Comparison of ENCODE assay signal across 8 cellular contexts in the genomic region with DNA sequence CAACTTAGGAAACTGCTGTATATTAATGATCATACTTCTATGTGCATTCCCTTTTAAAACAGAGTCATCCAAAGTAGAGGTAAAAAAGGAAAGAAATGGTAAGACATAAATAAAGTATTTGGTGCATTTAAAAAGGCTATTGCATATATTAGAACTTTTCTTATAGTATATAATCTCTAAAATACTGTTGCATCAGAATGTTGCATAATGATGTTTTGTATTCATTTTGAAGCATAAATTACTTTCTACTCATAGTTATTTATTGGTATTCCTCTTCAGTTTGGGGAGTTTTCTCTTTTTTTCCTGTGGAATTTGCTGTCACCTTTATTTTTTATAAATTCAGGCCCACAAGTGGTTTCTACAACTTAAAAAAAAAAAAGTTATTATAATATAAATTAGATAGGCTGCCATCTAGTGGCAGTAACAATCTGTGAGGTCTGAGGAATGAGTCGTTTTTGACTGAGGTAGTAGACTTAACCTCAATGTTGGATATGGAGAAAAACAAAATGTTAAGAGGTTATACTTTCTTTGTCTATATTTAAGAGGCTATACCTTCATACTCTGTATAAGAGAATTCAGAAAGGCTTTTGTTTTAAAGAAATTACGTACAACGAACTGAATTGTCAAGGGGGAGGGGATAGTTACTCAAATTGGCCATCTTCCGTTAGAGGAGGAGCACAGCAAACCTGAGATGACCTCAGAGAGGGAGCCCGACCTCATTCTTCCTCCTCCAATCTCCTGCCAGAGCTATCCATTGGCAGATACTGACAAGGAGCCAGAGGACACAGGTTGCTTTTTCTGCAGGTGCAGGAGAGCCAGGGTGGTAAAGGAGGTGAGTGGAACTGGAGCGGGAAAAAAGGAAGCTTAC. TPM values are rescaled to one million over a fixed set of nuclear protein-coding genes. Genes with fewer than 3 reads are reported as not detected.
DNase-seq lines count a peak whose midpoint lies in the region; ATAC-seq and TF ChIP-seq lines count a peak whose summit lies in the region.

No MANE protein-coding gene starts in this region.

- no peaks in the 10 kb centered on the region for H3K79me2 ChIP-seq in SU-DHL-6 (ENCODE audit: insufficient read depth, low read length)

- H3K9ac ChIP-seq in SU-DHL-6 (ENCODE audit: low read length) = peak overlapping the region; percentile 53
- peak overlapping the region; percentile 45 to 60 for H3K9ac ChIP-seq in liver (ENCODE audit: low read depth in 1 of 2, low read length in 2 of 2)

- H3F3A ChIP-seq in SU-DHL-6 (ENCODE audit: insufficient read depth) = peaks cover 14% of the 10 kb centered on the region; the same call in 1 of the 2 replicates

- H2AFZ ChIP-seq in SU-DHL-6 (ENCODE audit: low read depth, low read length, severe bottlenecking) = peak overlapping the region; percentile 93

- no peak for TF ChIP-seq POLR2A in vagina (IDR thresholded peaks at IDR 0.05)

- peak; percentile 17 for TF ChIP-seq CTCF in GM12864 (IDR thresholded peaks at IDR 0.05; ENCODE audit: low read depth, low read length, missing control alignments)
- TF ChIP-seq CTCF in SU-DHL-6 (IDR thresholded peaks at IDR 0.05; ENCODE audit: insufficient read depth, low read length, poor library complexity, severe bottlenecking) = peak; percentile 57
- peak; percentile 57 for TF ChIP-seq CTCF in liver (IDR thresholded peaks at IDR 0.05; ENCODE audit: low read depth, low read length, missing input control)
- peak; percentile 19 to 52 (median 37) for TF ChIP-seq CTCF in vagina (IDR thresholded peaks at IDR 0.05)

- ATAC-seq in GM21390 (IDR thresholded peaks at IDR 0.05; ENCODE audit: unreplicated experiment) = no peak

- H3K27me3 ChIP-seq in SU-DHL-6 (ENCODE audit: low read length) = no peaks in the 10 kb centered on the region
- H3K27me3 ChIP-seq in liver (ENCODE audit: control insufficient read depth in 4 of 4, insufficient read depth in 4 of 4, low read length in 3 of 4) = no peaks in the 10 kb centered on the region
- H3K27me3 ChIP-seq in vagina = no peaks in the 10 kb centered on the region

- H3K36me3 ChIP-seq in SU-DHL-6 (ENCODE audit: low read length) (no peaks in the 10 kb centered on the region), liver (ENCODE audit: control insufficient read depth in 4 of 4, insufficient read depth in 3 of 4, low read depth in 1 of 4, low read length in 3 of 4) (no peaks in the 10 kb centered on the region), vagina (no peaks in the 10 kb centered on the region)

- intact Hi-C loops in vagina (cut with DNase I) = loop anchor here (5.0 kb wide), 1 partner anchor 36 kb away; a partner anchor contains a TSS

- TF ChIP-seq RAD21 in liver (IDR thresholded peaks at IDR 0.05) = peak; percentile 70 to 71

- H3K4me1 ChIP-seq in liver (ENCODE audit: control insufficient read depth in 4 of 4, insufficient read depth in 4 of 4, low read length in 3 of 4) (peaks cover 0 to 6% (median 3%) of the 10 kb centered on the region in 4 donors), vagina (no peaks in the 10 kb centered on the region)

- WGBS in liver = 22% methylated on average over 6 of the region's 6 CpGs

- peak; percentile 37 for DNase-seq in AG20443 (ENCODE audit: low spot score)
- no peak for DNase-seq in GM12864 (ENCODE audit: low read depth)
- DNase-seq in HT-29 (ENCODE audit: low spot score) = peak; percentile 70
- peak; percentile 64 for DNase-seq in dedifferentiated amniotic fluid mesenchymal stem cell (ENCODE audit: extremely low spot score)
- DNase-seq in vagina (ENCODE audit: extremely low spot score in 2 of 2) = no peak

- H3K9me3 ChIP-seq in SU-DHL-6 (ENCODE audit: insufficient read depth, low read length) (no peaks in the 10 kb centered on the region), liver (ENCODE audit: control insufficient read depth in 4 of 4, low read length in 3 of 4) (no peaks in the 10 kb centered on the region), vagina (no peaks in the 10 kb centered on the region)

- no peaks in the 10 kb centered on the region for H3K9me2 ChIP-seq in SU-DHL-6 (replicated peaks; ENCODE audit: insufficient read depth, low read length)

- no peak overlapping the region for H3K4me3 ChIP-seq in GM12864 (ENCODE audit: low read depth, low read length)
- peak overlapping the region; percentile 51 for H3K4me3 ChIP-seq in SU-DHL-6 (ENCODE audit: insufficient read depth, low read length, poor library complexity, severe bottlenecking)
- peak overlapping the region in 2 of 3 donors; percentile 27 to 39 for H3K4me3 ChIP-seq in liver (ENCODE audit: low read depth in 1 of 3, low read length in 3 of 3)
- H3K4me3 ChIP-seq in vagina = no peak overlapping the region

- no peaks in the 10 kb centered on the region for H4K20me1 ChIP-seq in SU-DHL-6 (ENCODE audit: low read depth, low read length)

- peak overlapping the region; percentile 74 for H3K4me2 ChIP-seq in SU-DHL-6 (ENCODE audit: low read depth, low read length, poor library complexity, severe bottlenecking)

- H3K27ac ChIP-seq in SU-DHL-6 (ENCODE audit: low read depth, low read length) (peak overlapping the region; percentile 64), liver (ENCODE audit: low read depth in 1 of 2, low read length in 2 of 2) (peak overlapping the region; percentile 26 to 54), vagina (no peak overlapping the region)

TF ChIP-seq in liver, 16 proteins besides CTCF, POLR2A, EP300 and RAD21:
- TF ChIP-seq, protein P1, sequence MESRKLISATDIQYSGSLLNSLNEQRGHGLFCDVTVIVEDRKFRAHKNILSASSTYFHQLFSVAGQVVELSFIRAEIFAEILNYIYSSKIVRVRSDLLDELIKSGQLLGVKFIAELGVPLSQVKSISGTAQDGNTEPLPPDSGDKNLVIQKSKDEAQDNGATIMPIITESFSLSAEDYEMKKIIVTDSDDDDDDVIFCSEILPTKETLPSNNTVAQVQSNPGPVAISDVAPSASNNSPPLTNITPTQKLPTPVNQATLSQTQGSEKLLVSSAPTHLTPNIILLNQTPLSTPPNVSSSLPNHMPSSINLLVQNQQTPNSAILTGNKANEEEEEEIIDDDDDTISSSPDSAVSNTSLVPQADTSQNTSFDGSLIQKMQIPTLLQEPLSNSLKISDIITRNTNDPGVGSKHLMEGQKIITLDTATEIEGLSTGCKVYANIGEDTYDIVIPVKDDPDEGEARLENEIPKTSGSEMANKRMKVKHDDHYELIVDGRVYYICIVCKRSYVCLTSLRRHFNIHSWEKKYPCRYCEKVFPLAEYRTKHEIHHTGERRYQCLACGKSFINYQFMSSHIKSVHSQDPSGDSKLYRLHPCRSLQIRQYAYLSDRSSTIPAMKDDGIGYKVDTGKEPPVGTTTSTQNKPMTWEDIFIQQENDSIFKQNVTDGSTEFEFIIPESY (IDR thresholded peaks at IDR 0.05) = no peak
- TF ChIP-seq JUND (IDR thresholded peaks at IDR 0.05) = peak in 1 of 2 donors; percentile 14
- TF ChIP-seq RXRA (IDR thresholded peaks at IDR 0.05) = peak; percentile 29 to 77

RNA-seq across cellular contexts. Expression of a gene that starts 23.8 kb away (rescaled TPM):
- total RNA-seq in HT-29 (2014; rRNA removed; shearing (Covaris generic)) = 0.94 and 2.7 TPM in 2 replicates
- 1 to 10 TPM; 3.6 to 8.4 TPM for total RNA-seq in liver
- 1 to 10 TPM in 1 of 2 donors, under 1 TPM in 1; 0.46 to 5.0 TPM for polyA plus RNA-seq in liver
- total RNA-seq in vagina = 17.4 TPM

RNA-seq across cellular contexts. Expression of a gene that starts 37.0 kb away (rescaled TPM):
- total RNA-seq in HT-29 (2014; rRNA removed; shearing (Covaris generic)) = 20.0 and 20.9 TPM in 2 replicates
- 10 to 100 TPM; 30.3 to 33.0 TPM for total RNA-seq in liver
- polyA plus RNA-seq in liver = 10 to 100 TPM; 19.8 to 20.8 TPM
- total RNA-seq in vagina = 44.7 TPM

Comparison
In these comparisons a context has a peak if more than half of its experiments do, and no peak if none do; other contexts are left out.
1. DNase-seq: peak in AG20443 (single experiment), HT-29 (single experiment) and dedifferentiated amniotic fluid mesenchymal stem cell (single experiment); none in GM12864 (single experiment) and vagina (0 of 2).
2. H3K4me3 ChIP-seq: peak in SU-DHL-6 (single experiment) and liver (2 of 3); none in GM12864 (single experiment) and vagina (0 of 2).
3. Peak in every context shown above with its lines, with median percentiles within 50 percentile points of each other: CTCF ChIP-seq.